1 cellular context compared by ENCODE assay signal in the genomic region with DNA sequence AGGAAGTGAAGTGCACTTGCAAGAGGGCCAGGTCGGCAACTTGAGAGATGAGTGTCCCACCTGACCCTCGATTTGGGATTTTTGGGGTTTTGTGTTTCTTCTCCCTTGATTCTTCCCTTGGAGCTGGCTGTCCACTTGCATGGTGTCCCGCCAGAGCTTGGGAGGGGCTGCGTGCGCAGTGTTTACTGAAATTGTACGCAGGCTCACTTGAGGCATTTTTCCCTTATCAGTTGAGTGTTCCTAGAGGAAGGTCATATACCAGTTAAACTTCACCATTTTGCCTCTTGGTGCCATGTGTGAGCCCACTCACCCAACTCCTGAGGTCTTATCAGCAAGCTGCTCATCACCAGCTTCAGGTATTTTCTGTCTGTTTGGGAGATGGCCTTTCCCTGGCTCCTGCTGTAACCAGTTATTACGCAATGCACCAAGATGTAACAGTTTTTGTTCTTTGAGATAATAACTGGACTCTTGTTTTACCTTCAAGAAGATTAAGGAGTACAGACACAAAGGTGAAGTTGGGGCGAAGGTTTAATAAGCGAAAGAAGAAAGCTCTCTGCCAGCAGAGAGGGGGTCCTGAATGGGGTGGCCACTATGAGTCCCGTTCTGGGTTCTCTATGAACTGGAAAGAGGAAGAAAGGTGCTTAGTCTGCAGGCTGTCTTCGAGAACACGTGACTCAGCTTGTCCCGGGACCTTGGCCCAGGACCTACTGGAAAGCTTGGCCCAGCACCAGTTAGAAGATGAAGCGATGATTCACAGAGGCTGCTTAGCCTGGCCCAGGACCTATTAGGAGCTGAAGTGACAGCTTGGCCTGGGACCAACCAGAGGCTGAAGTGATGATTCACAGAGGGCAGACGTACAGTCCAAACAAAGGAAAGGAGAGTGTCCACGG.
TF ChIP-seq lines count a peak whose summit lies in the region.

No MANE protein-coding gene starts in this region.

TF ChIP-seq in GM23338, 12 proteins besides CTCF, POLR2A, EP300 and RAD21:
- TF ChIP-seq POLR2AphosphoS5 (IDR thresholded peaks at IDR 0.05; ENCODE audit: low read depth) (no peak), ZNF114 (CRISPR knock-in tag; IDR thresholded peaks at IDR 0.05) (no peak), ZNF331 (CRISPR knock-in tag; IDR thresholded peaks at IDR 0.05; ENCODE audit: low read depth) (no peak), JUNB (IDR thresholded peaks at IDR 0.05; ENCODE audit: unreplicated experiment) (no peak), NANOG (IDR thresholded peaks at IDR 0.05; ENCODE audit: borderline replicate concordance) (no peak), STAT1 (IDR thresholded peaks at IDR 0.05; ENCODE audit: unreplicated experiment) (no peak), EZH2phosphoT487 (IDR thresholded peaks at IDR 0.05; ENCODE audit: unreplicated experiment) (no peak), CREB1 (CRISPR knock-in tag; IDR thresholded peaks at IDR 0.05; ENCODE audit: low read depth) (no peak), EZH2 (IDR thresholded peaks at IDR 0.05; ENCODE audit: low read depth, unreplicated experiment) (no peak)
- TF ChIP-seq, protein P1, sequence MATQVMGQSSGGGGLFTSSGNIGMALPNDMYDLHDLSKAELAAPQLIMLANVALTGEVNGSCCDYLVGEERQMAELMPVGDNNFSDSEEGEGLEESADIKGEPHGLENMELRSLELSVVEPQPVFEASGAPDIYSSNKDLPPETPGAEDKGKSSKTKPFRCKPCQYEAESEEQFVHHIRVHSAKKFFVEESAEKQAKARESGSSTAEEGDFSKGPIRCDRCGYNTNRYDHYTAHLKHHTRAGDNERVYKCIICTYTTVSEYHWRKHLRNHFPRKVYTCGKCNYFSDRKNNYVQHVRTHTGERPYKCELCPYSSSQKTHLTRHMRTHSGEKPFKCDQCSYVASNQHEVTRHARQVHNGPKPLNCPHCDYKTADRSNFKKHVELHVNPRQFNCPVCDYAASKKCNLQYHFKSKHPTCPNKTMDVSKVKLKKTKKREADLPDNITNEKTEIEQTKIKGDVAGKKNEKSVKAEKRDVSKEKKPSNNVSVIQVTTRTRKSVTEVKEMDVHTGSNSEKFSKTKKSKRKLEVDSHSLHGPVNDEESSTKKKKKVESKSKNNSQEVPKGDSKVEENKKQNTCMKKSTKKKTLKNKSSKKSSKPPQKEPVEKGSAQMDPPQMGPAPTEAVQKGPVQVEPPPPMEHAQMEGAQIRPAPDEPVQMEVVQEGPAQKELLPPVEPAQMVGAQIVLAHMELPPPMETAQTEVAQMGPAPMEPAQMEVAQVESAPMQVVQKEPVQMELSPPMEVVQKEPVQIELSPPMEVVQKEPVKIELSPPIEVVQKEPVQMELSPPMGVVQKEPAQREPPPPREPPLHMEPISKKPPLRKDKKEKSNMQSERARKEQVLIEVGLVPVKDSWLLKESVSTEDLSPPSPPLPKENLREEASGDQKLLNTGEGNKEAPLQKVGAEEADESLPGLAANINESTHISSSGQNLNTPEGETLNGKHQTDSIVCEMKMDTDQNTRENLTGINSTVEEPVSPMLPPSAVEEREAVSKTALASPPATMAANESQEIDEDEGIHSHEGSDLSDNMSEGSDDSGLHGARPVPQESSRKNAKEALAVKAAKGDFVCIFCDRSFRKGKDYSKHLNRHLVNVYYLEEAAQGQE (IDR thresholded peaks at IDR 0.05; ENCODE audit: unreplicated experiment): no peak
- TF ChIP-seq, protein P2, sequence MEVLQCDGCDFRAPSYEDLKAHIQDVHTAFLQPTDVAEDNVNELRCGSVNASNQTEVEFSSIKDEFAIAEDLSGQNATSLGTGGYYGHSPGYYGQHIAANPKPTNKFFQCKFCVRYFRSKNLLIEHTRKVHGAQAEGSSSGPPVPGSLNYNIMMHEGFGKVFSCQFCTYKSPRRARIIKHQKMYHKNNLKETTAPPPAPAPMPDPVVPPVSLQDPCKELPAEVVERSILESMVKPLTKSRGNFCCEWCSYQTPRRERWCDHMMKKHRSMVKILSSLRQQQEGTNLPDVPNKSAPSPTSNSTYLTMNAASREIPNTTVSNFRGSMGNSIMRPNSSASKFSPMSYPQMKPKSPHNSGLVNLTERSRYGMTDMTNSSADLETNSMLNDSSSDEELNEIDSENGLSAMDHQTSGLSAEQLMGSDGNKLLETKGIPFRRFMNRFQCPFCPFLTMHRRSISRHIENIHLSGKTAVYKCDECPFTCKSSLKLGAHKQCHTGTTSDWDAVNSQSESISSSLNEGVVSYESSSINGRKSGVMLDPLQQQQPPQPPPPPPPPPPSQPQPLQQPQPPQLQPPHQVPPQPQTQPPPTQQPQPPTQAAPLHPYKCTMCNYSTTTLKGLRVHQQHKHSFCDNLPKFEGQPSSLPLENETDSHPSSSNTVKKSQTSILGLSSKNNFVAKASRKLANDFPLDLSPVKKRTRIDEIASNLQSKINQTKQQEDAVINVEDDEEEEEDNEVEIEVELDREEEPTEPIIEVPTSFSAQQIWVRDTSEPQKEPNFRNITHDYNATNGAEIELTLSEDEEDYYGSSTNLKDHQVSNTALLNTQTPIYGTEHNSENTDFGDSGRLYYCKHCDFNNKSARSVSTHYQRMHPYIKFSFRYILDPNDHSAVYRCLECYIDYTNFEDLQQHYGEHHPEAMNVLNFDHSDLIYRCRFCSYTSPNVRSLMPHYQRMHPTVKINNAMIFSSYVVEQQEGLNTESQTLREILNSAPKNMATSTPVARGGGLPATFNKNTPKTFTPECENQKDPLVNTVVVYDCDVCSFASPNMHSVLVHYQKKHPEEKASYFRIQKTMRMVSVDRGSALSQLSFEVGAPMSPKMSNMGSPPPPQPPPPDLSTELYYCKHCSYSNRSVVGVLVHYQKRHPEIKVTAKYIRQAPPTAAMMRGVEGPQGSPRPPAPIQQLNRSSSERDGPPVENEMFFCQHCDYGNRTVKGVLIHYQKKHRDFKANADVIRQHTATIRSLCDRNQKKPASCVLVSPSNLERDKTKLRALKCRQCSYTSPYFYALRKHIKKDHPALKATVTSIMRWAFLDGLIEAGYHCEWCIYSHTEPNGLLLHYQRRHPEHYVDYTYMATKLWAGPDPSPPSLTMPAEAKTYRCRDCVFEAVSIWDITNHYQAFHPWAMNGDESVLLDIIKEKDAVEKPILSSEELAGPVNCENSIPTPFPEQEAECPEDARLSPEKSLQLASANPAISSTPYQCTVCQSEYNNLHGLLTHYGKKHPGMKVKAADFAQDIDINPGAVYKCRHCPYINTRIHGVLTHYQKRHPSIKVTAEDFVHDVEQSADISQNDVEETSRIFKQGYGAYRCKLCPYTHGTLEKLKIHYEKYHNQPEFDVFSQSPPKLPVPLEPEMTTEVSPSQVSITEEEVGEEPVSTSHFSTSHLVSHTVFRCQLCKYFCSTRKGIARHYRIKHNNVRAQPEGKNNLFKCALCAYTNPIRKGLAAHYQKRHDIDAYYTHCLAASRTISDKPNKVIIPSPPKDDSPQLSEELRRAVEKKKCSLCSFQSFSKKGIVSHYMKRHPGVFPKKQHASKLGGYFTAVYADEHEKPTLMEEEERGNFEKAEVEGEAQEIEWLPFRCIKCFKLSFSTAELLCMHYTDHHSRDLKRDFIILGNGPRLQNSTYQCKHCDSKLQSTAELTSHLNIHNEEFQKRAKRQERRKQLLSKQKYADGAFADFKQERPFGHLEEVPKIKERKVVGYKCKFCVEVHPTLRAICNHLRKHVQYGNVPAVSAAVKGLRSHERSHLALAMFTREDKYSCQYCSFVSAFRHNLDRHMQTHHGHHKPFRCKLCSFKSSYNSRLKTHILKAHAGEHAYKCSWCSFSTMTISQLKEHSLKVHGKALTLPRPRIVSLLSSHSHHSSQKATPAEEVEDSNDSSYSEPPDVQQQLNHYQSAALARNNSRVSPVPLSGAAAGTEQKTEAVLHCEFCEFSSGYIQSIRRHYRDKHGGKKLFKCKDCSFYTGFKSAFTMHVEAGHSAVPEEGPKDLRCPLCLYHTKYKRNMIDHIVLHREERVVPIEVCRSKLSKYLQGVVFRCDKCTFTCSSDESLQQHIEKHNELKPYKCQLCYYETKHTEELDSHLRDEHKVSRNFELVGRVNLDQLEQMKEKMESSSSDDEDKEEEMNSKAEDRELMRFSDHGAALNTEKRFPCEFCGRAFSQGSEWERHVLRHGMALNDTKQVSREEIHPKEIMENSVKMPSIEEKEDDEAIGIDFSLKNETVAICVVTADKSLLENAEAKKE (CRISPR knock-in tag; IDR thresholded peaks at IDR 0.05): no peak
- TF ChIP-seq, protein P3, sequence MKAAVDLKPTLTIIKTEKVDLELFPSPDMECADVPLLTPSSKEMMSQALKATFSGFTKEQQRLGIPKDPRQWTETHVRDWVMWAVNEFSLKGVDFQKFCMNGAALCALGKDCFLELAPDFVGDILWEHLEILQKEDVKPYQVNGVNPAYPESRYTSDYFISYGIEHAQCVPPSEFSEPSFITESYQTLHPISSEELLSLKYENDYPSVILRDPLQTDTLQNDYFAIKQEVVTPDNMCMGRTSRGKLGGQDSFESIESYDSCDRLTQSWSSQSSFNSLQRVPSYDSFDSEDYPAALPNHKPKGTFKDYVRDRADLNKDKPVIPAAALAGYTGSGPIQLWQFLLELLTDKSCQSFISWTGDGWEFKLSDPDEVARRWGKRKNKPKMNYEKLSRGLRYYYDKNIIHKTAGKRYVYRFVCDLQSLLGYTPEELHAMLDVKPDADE (IDR thresholded peaks at IDR 0.05): no peak
TF ChIP-seq in GM23338: peak in this region for 0.
